26 cellular contexts compared by ENCODE assay signal in the genomic region with DNA sequence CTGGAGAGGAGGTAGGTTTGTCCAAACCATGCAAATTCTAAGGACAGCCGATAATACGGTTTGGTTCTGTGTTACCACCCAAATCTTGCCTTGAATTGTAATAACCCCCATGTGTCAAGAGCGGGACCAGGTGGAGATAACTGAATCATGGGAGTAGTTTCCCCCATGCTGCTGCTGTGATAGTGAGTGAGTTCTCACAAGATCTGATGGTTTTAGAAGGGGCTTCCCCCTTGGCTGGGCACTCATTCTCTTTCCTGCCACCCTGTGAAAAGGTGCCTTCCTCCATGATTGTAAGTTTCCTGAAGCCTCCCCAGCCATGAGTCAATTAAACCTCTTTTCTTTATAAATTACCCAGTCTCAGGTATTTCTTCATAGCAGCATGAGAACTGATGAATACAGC.
"Had no signal": no experiment of that assay in that cellular context is flagged by ENCODE, and none has a peak within 500 bp of the region (broad histone marks: within the 10 kb centered on the region; RNA-seq: fewer than 3 reads in every experiment).

No MANE protein-coding gene starts in this region.

- H3K4me1 Mint-ChIP-seq: activated naive CD4-positive, alpha-beta T cell treated with anti-CD3 and anti-CD28 coated beads, Interleukin-2, amount 50 U/mL, for 24 hours; brain had no signal

- H3K4me3 Mint-ChIP-seq: activated naive CD4-positive, alpha-beta T cell treated with anti-CD3 and anti-CD28 coated beads, Interleukin-2, amount 50 U/mL, for 24 hours; brain; T-helper 1 cell treated with Interleukin-12 subunit alpha and Interleukin-12 subunit beta and Interleukin-4 antibody, amounts not matched to agents 30 μg/mL and 1 μg/mL, for 36 hours; T-helper 2 cell treated with Interferon-gamma antibody and Interleukin-4, amounts not matched to agents 5 μg/mL and 100 μg/mL, for 36 hours had no signal

- DNase-seq: activated CD4-positive, alpha-beta T cell treated with anti-CD3 and anti-CD28 coated beads for 4 hours; activated CD4-positive, alpha-beta T cell treated with anti-CD3 and anti-CD28 coated beads, Interleukin-2, amount 50 U/mL, for 4 hours; activated CD8-positive, alpha-beta memory T cell treated with anti-CD3 and anti-CD28 coated beads, Interleukin-2, amount 50 U/mL, for 4 hours; activated effector memory CD4-positive, alpha-beta T cell treated with Interleukin-2 at 50 U/mL for 16 hours; anterior cingulate cortex; caudate nucleus; cerebellar nuclear complex; MM.1S; MV-4-11; NCI-H1092; NCI-H1436 treated with DMSO at 0.1 percent for 48 hours; NCI-H1694 treated with DMSO at 0.1 percent for 48 hours; NCI-H2029; NCI-H510A; NCI-H526; NCI-H748 treated with DMSO at 0.1 percent for 48 hours; NK-92 treated with Interleukin-12 subunit alpha and Interleukin-12 subunit beta, amount 100 ng/mL, for 24 hours; PC-3; Peyer's patch; RPMI8226; SHP77 treated with DMSO at 0.1 percent for 48 hours; SK-N-SH had no signal

- H3K9me3 Mint-ChIP-seq: activated naive CD4-positive, alpha-beta T cell treated with anti-CD3 and anti-CD28 coated beads, Interleukin-2, amount 50 U/mL, for 24 hours; brain; T-helper 1 cell treated with Interleukin-12 subunit alpha and Interleukin-12 subunit beta and Interleukin-4 antibody, amounts not matched to agents 30 μg/mL and 1 μg/mL, for 36 hours; T-helper 2 cell treated with Interferon-gamma antibody and Interleukin-4, amounts not matched to agents 5 μg/mL and 100 μg/mL, for 36 hours had no signal

- H3K27ac Mint-ChIP-seq: activated naive CD4-positive, alpha-beta T cell treated with anti-CD3 and anti-CD28 coated beads, Interleukin-2, amount 50 U/mL, for 24 hours; brain; T-helper 1 cell treated with Interleukin-12 subunit alpha and Interleukin-12 subunit beta and Interleukin-4 antibody, amounts not matched to agents 30 μg/mL and 1 μg/mL, for 36 hours; T-helper 2 cell treated with Interferon-gamma antibody and Interleukin-4, amounts not matched to agents 5 μg/mL and 100 μg/mL, for 36 hours had no signal

- ATAC-seq: PC-3 had no signal

- H3K27me3 Mint-ChIP-seq: activated naive CD4-positive, alpha-beta T cell treated with anti-CD3 and anti-CD28 coated beads, Interleukin-2, amount 50 U/mL, for 24 hours; brain had no signal
